14 cellular contexts compared by ENCODE assay signal in the genomic region with DNA sequence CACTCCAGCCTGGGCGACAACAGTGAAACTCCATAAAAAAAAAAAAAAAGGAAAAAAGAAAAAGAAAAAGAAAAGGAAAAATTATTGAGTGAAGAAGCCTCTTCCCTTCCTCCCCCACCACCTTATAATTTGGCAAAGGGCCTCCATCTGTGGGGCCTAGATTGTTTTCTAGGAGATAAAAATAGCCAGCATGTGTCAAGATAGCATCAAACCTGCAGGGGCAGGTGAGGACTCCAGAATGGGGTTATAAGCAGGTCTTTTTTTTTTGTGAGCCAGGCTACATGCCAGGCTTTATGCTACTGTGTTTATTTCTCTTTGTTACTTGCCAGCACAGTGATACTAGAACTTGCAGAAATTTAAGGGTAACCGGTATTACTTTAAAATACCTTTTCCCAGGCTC. TPM values are rescaled to one million over a fixed set of nuclear protein-coding genes. Genes with fewer than 3 reads are reported as not detected.
"Had no signal": no experiment of that assay in that cellular context is flagged by ENCODE, and none has a peak within 500 bp of the region (broad histone marks: within the 10 kb centered on the region; RNA-seq: fewer than 3 reads in every experiment).

No MANE protein-coding gene starts in this region.

- H3K27me3 ChIP-seq: brain microvascular endothelial cell, neural progenitor cell, ovary, tibial artery, vagina had no signal

- H3K4me1 ChIP-seq: lower lobe of right lung, neural progenitor cell, tibial artery, vagina had no signal

- ATAC-seq: lower lobe of right lung; right cardiac atrium; stimulated activated effector memory CD8-positive, alpha-beta T cell treated with anti-CD3 and anti-CD28 coated beads, Interleukin-12 subunit alpha, Interleukin-12 subunit beta, amount 100 ng/mL, for 72 hours had no signal

- H3K9me3 ChIP-seq: lower lobe of right lung, ovary, tibial artery, vagina had no signal

- H3K27ac ChIP-seq: brain microvascular endothelial cell, lower lobe of right lung, neural progenitor cell, ovary, tibial artery, vagina had no signal

- H3K4me3 ChIP-seq: lower lobe of right lung, neural progenitor cell, ovary, tibial artery, vagina had no signal

- DNase-seq: activated effector memory CD4-positive, alpha-beta T cell treated with Interleukin-2 at 50 U/mL for 16 hours; activated T-cell treated with anti-CD3 and anti-CD28 coated beads, Interleukin-2, amount 50 U/mL, for 1 hour; amygdala; brain microvascular endothelial cell; cerebellar nuclear complex; endodermal cell; glutamatergic neuron; lower lobe of right lung; ovary; right cardiac atrium; tibial artery had no signal

- H3K36me3 ChIP-seq: brain microvascular endothelial cell, neural progenitor cell, ovary, vagina had no signal

RNA-seq across cellular contexts. Expression of a gene that starts 30.1 kb away (rescaled TPM):
- total RNA-seq: vagina had no signal
